ENCODE assay signal across 8 cellular contexts in genomic region chr2:110677530-110678456, GRCh38. TPM values are rescaled to one million over a fixed set of nuclear protein-coding genes. Genes with fewer than 3 reads are reported as not detected.
A peak's percentile ranks its signal among the peaks of the same experiment; 100 is the strongest.
DNase-seq lines count a peak whose midpoint lies in the region; ATAC-seq lines count a peak whose summit lies in the region.

Gene BUB1 (minus strand): TSS chr2:110678063. CDS start chr2:110677995, 68 bp downstream.

- H3K27ac ChIP-seq in epithelial cell of prostate: peak within 1 kb of the TSS; percentile 50

- H3K27me3 Mint-ChIP-seq in IgD-negative memory B cell: no peaks in the 10 kb centered on the region

- H3K27ac Mint-ChIP-seq in IgD-negative memory B cell: peak within 1 kb of the TSS; percentile 79 to 93 (median 81)

- DNase-seq in DMS 273 treated with DMSO at 0.1 percent for 48 hours (lab: John Stamatoyannopoulos, UW): peak; percentile 85
- peak; percentile 37 for DNase-seq in OCI-M2 (lab: John Stamatoyannopoulos, UW; ENCODE audit: unreplicated experiment)
- DNase-seq in activated T-cell treated with anti-CD3 and anti-CD28 coated beads for 4 hours: peak; percentile 93
- peak; percentile 79 for DNase-seq in epithelial cell of prostate (ENCODE audit: low read depth, low spot score)
- peak; percentile 97 for DNase-seq in mucosa of gallbladder (ENCODE audit: low spot score)
- DNase-seq in stimulated activated CD8-positive, alpha-beta memory T cell treated with anti-CD3 and anti-CD28 coated beads, Interleukin-4, amount 100 ng/mL, for 4 hours (ENCODE audit: low read depth in 2 of 2, low spot score in 1 of 2): peak; percentile 89 to 90

- H3K9me3 Mint-ChIP-seq in IgD-negative memory B cell: no peaks in the 10 kb centered on the region

- H3K4me1 Mint-ChIP-seq in IgD-negative memory B cell: peaks cover 16 to 24% (median 22%) of the 10 kb centered on the region in 3 donors

- H3K4me3 Mint-ChIP-seq in IgD-negative memory B cell: peak within 1 kb of the TSS; percentile 95 to 100 (median 96)

- H3K36me3 Mint-ChIP-seq in IgD-negative memory B cell: no peaks in the 10 kb centered on the region

- peak; percentile 73 for ATAC-seq in GM21529 (IDR thresholded peaks at IDR 0.05; ENCODE audit: unreplicated experiment)

RNA-seq across cellular contexts. Expression of gene BUB1, which starts in this region (rescaled TPM):
- 0.94 TPM for polyA plus RNA-seq in IgD-negative memory B cell
- 2.0 TPM for total RNA-seq in mucosa of gallbladder

Comparison
In these comparisons a context has a peak if more than half of its experiments do, and no peak if none do; other contexts are left out.
1. Peak in every context shown above with its lines: DNase-seq, ATAC-seq and H3K27ac ChIP-seq.
2. DNase-seq: peak in every context shown above with its lines; median percentile 97 in mucosa of gallbladder; 93 in activated T-cell treated with anti-CD3 and anti-CD28 coated beads for 4 hours; 90 in stimulated activated CD8-positive, alpha-beta memory T cell treated with anti-CD3 and anti-CD28 coated beads, Interleukin-4, amount 100 ng/mL, for 4 hours; 85 in DMS 273 treated with DMSO at 0.1 percent for 48 hours; 79 in epithelial cell of prostate; 37 in OCI-M2.